ENCODE assay signal across 11 cellular contexts in the genomic region with DNA sequence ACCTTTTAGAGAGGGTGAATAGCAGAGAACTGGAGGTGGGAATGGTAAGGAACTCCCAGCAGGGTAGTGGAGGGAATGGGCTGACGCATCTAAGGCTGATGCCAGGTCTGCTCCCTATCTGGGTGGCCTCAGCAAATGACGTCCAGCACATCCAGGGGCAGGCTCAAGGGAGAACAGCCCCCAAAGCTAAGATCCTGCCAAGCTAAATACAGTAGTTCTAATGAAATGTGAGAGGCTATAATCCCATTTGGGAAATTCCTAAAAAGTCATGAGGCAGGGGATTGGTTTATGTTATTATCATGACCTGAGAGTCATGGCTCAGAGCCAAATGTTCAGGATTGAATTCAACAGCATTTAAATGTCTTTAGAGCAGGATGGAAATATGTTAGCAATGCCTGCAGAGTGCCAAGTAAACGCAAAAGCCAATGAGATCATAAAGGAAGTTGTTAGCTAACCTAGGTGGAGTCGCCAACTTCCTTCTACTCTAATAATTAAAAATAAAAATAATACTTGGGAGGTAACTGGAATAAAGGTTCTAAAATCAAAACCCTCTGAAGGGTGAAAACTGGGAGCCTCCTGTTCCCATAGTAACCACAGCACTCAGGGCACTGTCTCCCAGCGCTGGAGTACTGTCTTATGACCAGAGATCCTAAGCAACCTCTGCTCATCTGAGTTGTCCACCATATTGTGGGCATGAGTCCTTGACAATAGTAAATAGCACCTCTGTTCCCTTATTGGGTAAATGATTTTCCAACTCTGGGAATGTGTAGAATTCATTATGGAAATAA. TPM values are rescaled to one million over a fixed set of nuclear protein-coding genes. Genes with fewer than 3 reads are reported as not detected.
A peak's percentile ranks its signal among the peaks of the same experiment; 100 is the strongest.
DNase-seq lines count a peak whose midpoint lies in the region; ATAC-seq and TF ChIP-seq lines count a peak whose summit lies in the region.
"Had no signal": no experiment of that assay in that cellular context is flagged by ENCODE, and none has a peak within 500 bp of the region (broad histone marks: within the 10 kb centered on the region; RNA-seq: fewer than 3 reads in every experiment).

No MANE protein-coding gene starts in this region.

- H3K4me1 ChIP-seq in GM23248 (ENCODE audit: insufficient read depth) (peaks cover 13% of the 10 kb centered on the region), prostate gland (replicated peaks) (no peaks in the 10 kb centered on the region), vagina (peaks cover 10% of the 10 kb centered on the region)

- H3K4me2 ChIP-seq in GM23248 (ENCODE audit: unreplicated experiment), result peak overlapping the region; percentile 37

- H3K9ac ChIP-seq in GM23248, result no peak overlapping the region

- DNase-seq in GM23248 (peak; percentile 76), NCI-H748 (lab: John Stamatoyannopoulos, UW; ENCODE audit: unreplicated experiment) (peak; percentile 54), fibroblast of mammary gland (ENCODE audit: low read depth) (peak; percentile 87), prostate gland (ENCODE audit: low spot score) (peak; percentile 39), vagina (ENCODE audit: extremely low spot score in 2 of 2) (no peak)
- DNase-seq in activated CD8-positive, alpha-beta T cell treated with anti-CD3 and anti-CD28 coated beads for 36 hours, result no peak
- DNase-seq: activated naive CD8-positive, alpha-beta T cell treated with anti-CD3 and anti-CD28 coated beads, Interleukin-2, amount 10 ng/mL, durations not matched to agents 7 days and 5 days; KBM-7 had no signal

- CTCF ChIA-PET in activated CD8-positive, alpha-beta T cell treated with anti-CD3 and anti-CD28 coated beads for 36 hours (lab: Charles Lee), result interaction anchor here (1.1 to 2.4 kb wide), 2 partner anchors 8 to 412 kb away, joined by 3 to 14 read pairs; no protein-coding TSS in a partner anchor

- H3K4me3 Mint-ChIP-seq in activated CD8-positive, alpha-beta T cell treated with anti-CD3 and anti-CD28 coated beads for 36 hours, result no peak overlapping the region
- H3K4me3 Mint-ChIP-seq: activated naive CD8-positive, alpha-beta T cell treated with anti-CD3 and anti-CD28 coated beads, Interleukin-2, amount 10 ng/mL, durations not matched to agents 7 days and 5 days; memory B cell had no signal

- TF ChIP-seq POLR2A in prostate gland (IDR thresholded peaks at IDR 0.05) (no peak), vagina (IDR thresholded peaks at IDR 0.05) (no peak)

- no peak overlapping the region; the same call in 1 of the 2 replicates for H3K27ac ChIP-seq in GM23248
- H3K27ac ChIP-seq in prostate gland, result no peak overlapping the region
- H3K27ac ChIP-seq in vagina, result no peak overlapping the region

- H3K9me2 ChIP-seq in GM23248 (ENCODE audit: insufficient read depth), result no peaks in the 10 kb centered on the region

- H3K79me2 ChIP-seq in GM23248 (ENCODE audit: insufficient read depth), result no peaks in the 10 kb centered on the region

- no peaks in the 10 kb centered on the region for H4K20me1 ChIP-seq in GM23248 (ENCODE audit: insufficient read depth)

- WGBS in GM23248 (ENCODE audit: low coverage in 1 of 2, low lambda C conversion rate in 2 of 2, missing lambda C conversion rate in 2 of 2), 2 experiments, result 28 to 31% methylated on average over 5 of the region's 5 CpGs
- 12% methylated on average over 5 of the region's 5 CpGs for WGBS in prostate gland

- in situ Hi-C loops in GM23248 (cut with MboI), result loop anchor here (25.0 kb wide), 1 partner anchor 934 kb away; no protein-coding TSS in a partner anchor

- H3K36me3 Mint-ChIP-seq in activated CD8-positive, alpha-beta T cell treated with anti-CD3 and anti-CD28 coated beads for 36 hours (ENCODE audit: low read depth), result peaks cover 5% of the 10 kb centered on the region
- H3K36me3 Mint-ChIP-seq: activated naive CD8-positive, alpha-beta T cell treated with anti-CD3 and anti-CD28 coated beads, Interleukin-2, amount 10 ng/mL, durations not matched to agents 7 days and 5 days had no signal

- no peaks in the 10 kb centered on the region for H3F3A ChIP-seq in GM23248 (ENCODE audit: insufficient read depth)

- TF ChIP-seq CTCF in fibroblast of mammary gland (conservative IDR thresholded peaks at IDR 0.05; ENCODE audit: control insufficient read depth, insufficient read depth, low read depth, low read length) (no peak), prostate gland (IDR thresholded peaks at IDR 0.05) (no peak), vagina (IDR thresholded peaks at IDR 0.05) (no peak)
- TF ChIP-seq CTCF in activated CD8-positive, alpha-beta T cell treated with anti-CD3 and anti-CD28 coated beads for 36 hours (IDR thresholded peaks at IDR 0.05), result no peak

- H2AFZ ChIP-seq in GM23248, result no peak overlapping the region

- H3K4me1 Mint-ChIP-seq in activated CD8-positive, alpha-beta T cell treated with anti-CD3 and anti-CD28 coated beads for 36 hours (ENCODE audit: low read depth), result no peaks in the 10 kb centered on the region
- H3K4me1 Mint-ChIP-seq: activated naive CD8-positive, alpha-beta T cell treated with anti-CD3 and anti-CD28 coated beads, Interleukin-2, amount 10 ng/mL, durations not matched to agents 7 days and 5 days; memory B cell had no signal

- intact Hi-C loops in prostate gland (cut with DNase I) (no loop called here), vagina (cut with DNase I) (no loop called here)
- intact Hi-C loops in activated CD8-positive, alpha-beta T cell treated with anti-CD3 and anti-CD28 coated beads for 36 hours (cut with micrococcal nuclease), result no loop called here

- H3K9me3 ChIP-seq in GM23248 (ENCODE audit: low read depth), result no peaks in the 10 kb centered on the region
- no peaks in the 10 kb centered on the region for H3K9me3 ChIP-seq in prostate gland
- no peaks in the 10 kb centered on the region for H3K9me3 ChIP-seq in vagina

- H3K36me3 ChIP-seq in GM23248 (ENCODE audit: low read depth) (no peaks in the 10 kb centered on the region), prostate gland (no peaks in the 10 kb centered on the region), vagina (no peaks in the 10 kb centered on the region)

- no peak for ATAC-seq in GM21526 (IDR thresholded peaks at IDR 0.05; ENCODE audit: low FRiP score, unreplicated experiment)
- ATAC-seq in HG03108 (IDR thresholded peaks at IDR 0.05; ENCODE audit: unreplicated experiment), result no peak
- no peak for ATAC-seq in activated CD8-positive, alpha-beta T cell treated with anti-CD3 and anti-CD28 coated beads for 36 hours

- H3K27me3 Mint-ChIP-seq in activated CD8-positive, alpha-beta T cell treated with anti-CD3 and anti-CD28 coated beads for 36 hours, result peaks cover 29% of the 10 kb centered on the region

- POLR2A ChIA-PET in activated CD8-positive, alpha-beta T cell treated with anti-CD3 and anti-CD28 coated beads for 36 hours (lab: Charles Lee), result no interaction called here

- peaks cover 13% of the 10 kb centered on the region for H3K9me3 Mint-ChIP-seq in activated CD8-positive, alpha-beta T cell treated with anti-CD3 and anti-CD28 coated beads for 36 hours

- H3K4me3 ChIP-seq in GM23248 (no peak overlapping the region), fibroblast of mammary gland (ENCODE audit: control insufficient read depth, low read depth, low read length) (no peak overlapping the region), prostate gland (no peak overlapping the region), vagina (no peak overlapping the region)

- H3K27ac Mint-ChIP-seq in activated CD8-positive, alpha-beta T cell treated with anti-CD3 and anti-CD28 coated beads for 36 hours, result no peak overlapping the region
- H3K27ac Mint-ChIP-seq: activated naive CD8-positive, alpha-beta T cell treated with anti-CD3 and anti-CD28 coated beads, Interleukin-2, amount 10 ng/mL, durations not matched to agents 7 days and 5 days; memory B cell had no signal

- H3K27me3 ChIP-seq in GM23248 (replicated peaks; ENCODE audit: insufficient read depth) (no peaks in the 10 kb centered on the region), prostate gland (replicated peaks; ENCODE audit: insufficient read depth) (peaks cover 1% of the 10 kb centered on the region), vagina (no peaks in the 10 kb centered on the region)

RNA-seq across cellular contexts. Expression of a gene that starts 34.8 kb away (rescaled TPM):
- total RNA-seq in GM23248 (2014; rRNA removed; shearing (Covaris generic)), result not detected in 2 replicates
- not detected in 2 replicates for polyA plus RNA-seq in GM23248 (2016; fragmentation: Nextera tagmentation; extraction: Ambion mirVana)
- under 1 TPM; 0.05 to 0.45 TPM for total RNA-seq in prostate gland
- not detected for total RNA-seq in activated CD8-positive, alpha-beta T cell treated with anti-CD3 and anti-CD28 coated beads for 36 hours
- total RNA-seq in vagina, result not detected
- total RNA-seq: activated naive CD8-positive, alpha-beta T cell treated with anti-CD3 and anti-CD28 coated beads, Interleukin-2, amount 10 ng/mL, durations not matched to agents 7 days and 5 days had no signal

Comparison
In these comparisons a context has a peak if more than half of its experiments do, and no peak if none do; other contexts are left out.
1. DNase-seq: peak in GM23248 (single experiment), NCI-H748 (single experiment), fibroblast of mammary gland (single experiment) and prostate gland (single experiment); none in activated CD8-positive, alpha-beta T cell treated with anti-CD3 and anti-CD28 coated beads for 36 hours (single experiment) and vagina (0 of 2).